2 cellular contexts compared by ENCODE assay signal in genomic region chr1:235069577-235070563, GRCh38.
TF ChIP-seq lines count a peak whose summit lies in the region.

No MANE protein-coding gene starts in this region.

TF ChIP-seq in A549, 52 proteins besides CTCF, POLR2A, EP300 and RAD21 (continued from another document):
- TF ChIP-seq HMGXB4 (CRISPR knock-in tag; IDR thresholded peaks at IDR 0.05; ENCODE audit: borderline replicate concordance): no peak; the same call in 1 of the 2 replicates
- TF ChIP-seq ZSCAN20 (CRISPR knock-in tag; IDR thresholded peaks at IDR 0.05): peak; percentile 67; the same call in 1 of the 2 replicates
- TF ChIP-seq RARB (CRISPR knock-in tag; IDR thresholded peaks at IDR 0.05): no peak; the same call in 1 of the 2 replicates
- TF ChIP-seq HOXB5 (CRISPR knock-in tag; IDR thresholded peaks at IDR 0.05): peak; percentile 94
- TF ChIP-seq POLR2AphosphoS2 (conservative IDR thresholded peaks at IDR 0.05; ENCODE audit: low read length): no peak
- peak; percentile 96 for TF ChIP-seq MAX (IDR thresholded peaks at IDR 0.05)
- TF ChIP-seq KDM1A (IDR thresholded peaks at IDR 0.05; ENCODE audit: low read depth): no peak
- TF ChIP-seq TP53 (CRISPR knock-in tag; IDR thresholded peaks at IDR 0.05): no peak; the same call in 1 of the 2 replicates
- no peak for TF ChIP-seq NR3C1 (IDR thresholded peaks at IDR 0.05)
- TF ChIP-seq JUNB (IDR thresholded peaks at IDR 0.05): peak; percentile 89
- TF ChIP-seq EHF (CRISPR knock-in tag; IDR thresholded peaks at IDR 0.05): peak; percentile 85
- TF ChIP-seq ZNF302 (CRISPR knock-in tag; IDR thresholded peaks at IDR 0.05): peak; percentile 72; the same call in 1 of the 2 replicates
- TF ChIP-seq ATOH8 (CRISPR knock-in tag; IDR thresholded peaks at IDR 0.05; ENCODE audit: low read depth): peak; percentile 95
- peak; percentile 80 for TF ChIP-seq FOXS1 (CRISPR knock-in tag; IDR thresholded peaks at IDR 0.05)
- peak; percentile 14; the same call in 1 of the 2 replicates for TF ChIP-seq USF2 (IDR thresholded peaks at IDR 0.05)
- peak; percentile 52; the same call in 2 of the 3 replicates for TF ChIP-seq SMC3 (IDR thresholded peaks at IDR 0.05)
- TF ChIP-seq BHLHE40 (IDR thresholded peaks at IDR 0.05; ENCODE audit: low read depth, low read length): no peak
- 0 out of 2 replicates have a peak, but pooled peaks have one; percentile 62 for TF ChIP-seq HEYL (CRISPR knock-in tag; IDR thresholded peaks at IDR 0.05)
- no peak for TF ChIP-seq CHD4 (IDR thresholded peaks at IDR 0.05; ENCODE audit: borderline replicate concordance)
- no peak for TF ChIP-seq PHF8 (IDR thresholded peaks at IDR 0.05; ENCODE audit: borderline replicate concordance, low read depth)
- TF ChIP-seq RFX5 (IDR thresholded peaks at IDR 0.05): no peak
- peak; percentile 93 for TF ChIP-seq HOXB13 (CRISPR knock-in tag; IDR thresholded peaks at IDR 0.05; ENCODE audit: low read depth)
- TF ChIP-seq FOSL2 (IDR thresholded peaks at IDR 0.05): peak; percentile 77; the same call in 1 of the 2 replicates
- peak; percentile 94 for TF ChIP-seq FOSL2 (CRISPR knock-in tag; IDR thresholded peaks at IDR 0.05)
- no peak for TF ChIP-seq RCOR1 (IDR thresholded peaks at IDR 0.05; ENCODE audit: low read depth, low read length)
- TF ChIP-seq BCL3 (IDR thresholded peaks at IDR 0.05): peak; percentile 73; the same call in 1 of the 3 replicates

TF ChIP-seq in HepG2, 621 proteins besides CTCF, POLR2A, EP300 and RAD21 (continued from another document and continues in another):
- 0 out of 3 replicates have a peak, but pooled peaks have one; percentile 55 for TF ChIP-seq MXI1 (IDR thresholded peaks at IDR 0.05; ENCODE audit: borderline replicate concordance, low read depth, low read length)
- peak; percentile 26; the same call in 1 of the 2 replicates for TF ChIP-seq ZNF225 (CRISPR knock-in tag; IDR thresholded peaks at IDR 0.05)
- no peak for TF ChIP-seq ZNF740 (CRISPR knock-in tag; IDR thresholded peaks at IDR 0.05)
- no peak for TF ChIP-seq CCAR2 (optimal IDR thresholded peaks at IDR 0.05; ENCODE audit: low read depth, low read length)
- no peak for TF ChIP-seq ZNF704 (CRISPR knock-in tag; IDR thresholded peaks at IDR 0.05; ENCODE audit: borderline replicate concordance)
- peak; percentile 53 for TF ChIP-seq ZSCAN5A (CRISPR knock-in tag; IDR thresholded peaks at IDR 0.05; ENCODE audit: borderline replicate concordance)
- no peak for TF ChIP-seq ZNF570 (CRISPR knock-in tag; IDR thresholded peaks at IDR 0.05; ENCODE audit: borderline replicate concordance)
- TF ChIP-seq UBTF (CRISPR knock-in tag; IDR thresholded peaks at IDR 0.05): peak; percentile 81
- 0 out of 2 replicates have a peak, but pooled peaks have one; percentile 60 for TF ChIP-seq ZNF556 (CRISPR knock-in tag; IDR thresholded peaks at IDR 0.05; ENCODE audit: borderline replicate concordance)
- TF ChIP-seq SOX5 (CRISPR knock-in tag; IDR thresholded peaks at IDR 0.05; ENCODE audit: borderline replicate concordance): peak; percentile 74
- no peak for TF ChIP-seq MATR3 (CRISPR knock-in tag; IDR thresholded peaks at IDR 0.05)
- TF ChIP-seq FLYWCH1 (CRISPR knock-in tag; IDR thresholded peaks at IDR 0.05): 0 out of 2 replicates have a peak, but pooled peaks have one; percentile 16
- TF ChIP-seq ZIK1 (CRISPR knock-in tag; IDR thresholded peaks at IDR 0.05; ENCODE audit: borderline replicate concordance, low read depth): no peak
- TF ChIP-seq MXD1 (CRISPR knock-in tag; IDR thresholded peaks at IDR 0.05): peak; percentile 92
- TF ChIP-seq RCOR2 (CRISPR knock-in tag; IDR thresholded peaks at IDR 0.05): peak; percentile 87
- no peak for TF ChIP-seq WIZ (CRISPR knock-in tag; IDR thresholded peaks at IDR 0.05)
- TF ChIP-seq POLR2G (IDR thresholded peaks at IDR 0.05; ENCODE audit: low read depth, low read length): peak; percentile 89
- TF ChIP-seq ZFAT (CRISPR knock-in tag; conservative IDR thresholded peaks at IDR 0.05): no peak
- TF ChIP-seq TIGD3 (CRISPR knock-in tag; IDR thresholded peaks at IDR 0.05; ENCODE audit: borderline replicate concordance): no peak
- 0 out of 2 replicates have a peak, but pooled peaks have one; percentile 59 for TF ChIP-seq ZNF138 (CRISPR knock-in tag; IDR thresholded peaks at IDR 0.05; ENCODE audit: low read depth)
- peak; percentile 94 for TF ChIP-seq ZMYM2 (CRISPR knock-in tag; IDR thresholded peaks at IDR 0.05)
- TF ChIP-seq ARID4A (CRISPR knock-in tag; IDR thresholded peaks at IDR 0.05; ENCODE audit: borderline replicate concordance): peak; percentile 50
- no peak for TF ChIP-seq ZNF749 (CRISPR knock-in tag; IDR thresholded peaks at IDR 0.05; ENCODE audit: borderline replicate concordance)
- no peak for TF ChIP-seq ZNF407 (CRISPR knock-in tag; IDR thresholded peaks at IDR 0.05; ENCODE audit: not compliant biosample characterization)
- TF ChIP-seq SP5 (CRISPR knock-in tag; IDR thresholded peaks at IDR 0.05; ENCODE audit: borderline replicate concordance, low read depth): no peak
- TF ChIP-seq SSRP1 (CRISPR knock-in tag; IDR thresholded peaks at IDR 0.05): peak; percentile 89; the same call in 1 of the 2 replicates
- 0 out of 2 replicates have a peak, but pooled peaks have one; percentile 54 for TF ChIP-seq ZNF432 (CRISPR knock-in tag; IDR thresholded peaks at IDR 0.05; ENCODE audit: borderline replicate concordance)
